In the genomic region with DNA sequence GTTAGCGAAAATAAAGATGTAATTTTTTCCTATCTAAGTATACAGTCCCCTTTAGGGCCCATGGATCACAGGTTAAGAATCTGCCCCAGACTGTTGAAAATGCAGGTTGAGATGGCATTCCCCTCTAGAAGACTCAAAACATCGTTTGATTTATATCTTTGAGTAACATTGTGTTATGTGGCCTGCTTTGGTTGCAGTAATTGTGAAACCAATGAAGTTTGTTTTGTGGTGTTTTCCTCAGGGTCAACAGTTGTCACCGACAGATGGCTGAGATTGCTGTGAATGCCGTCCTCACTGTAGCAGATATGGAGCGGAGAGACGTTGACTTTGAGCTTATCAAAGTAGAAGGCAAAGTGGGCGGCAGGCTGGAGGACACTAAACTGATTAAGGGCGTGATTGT, we compare ENCODE assay signal across 2 cellular contexts.
TF ChIP-seq lines count a peak whose summit lies in the region.

No MANE protein-coding gene starts in this region.

TF ChIP-seq in WTC11, 78 proteins besides CTCF, POLR2A, EP300 and RAD21 (continues in another document):
- TF ChIP-seq, protein P1, sequence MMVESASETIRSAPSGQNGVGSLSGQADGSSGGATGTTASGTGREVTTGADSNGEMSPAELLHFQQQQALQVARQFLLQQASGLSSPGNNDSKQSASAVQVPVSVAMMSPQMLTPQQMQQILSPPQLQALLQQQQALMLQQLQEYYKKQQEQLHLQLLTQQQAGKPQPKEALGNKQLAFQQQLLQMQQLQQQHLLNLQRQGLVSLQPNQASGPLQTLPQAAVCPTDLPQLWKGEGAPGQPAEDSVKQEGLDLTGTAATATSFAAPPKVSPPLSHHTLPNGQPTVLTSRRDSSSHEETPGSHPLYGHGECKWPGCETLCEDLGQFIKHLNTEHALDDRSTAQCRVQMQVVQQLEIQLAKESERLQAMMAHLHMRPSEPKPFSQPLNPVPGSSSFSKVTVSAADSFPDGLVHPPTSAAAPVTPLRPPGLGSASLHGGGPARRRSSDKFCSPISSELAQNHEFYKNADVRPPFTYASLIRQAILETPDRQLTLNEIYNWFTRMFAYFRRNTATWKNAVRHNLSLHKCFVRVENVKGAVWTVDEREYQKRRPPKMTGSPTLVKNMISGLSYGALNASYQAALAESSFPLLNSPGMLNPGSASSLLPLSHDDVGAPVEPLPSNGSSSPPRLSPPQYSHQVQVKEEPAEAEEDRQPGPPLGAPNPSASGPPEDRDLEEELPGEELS (CRISPR knock-in tag; IDR thresholded peaks at IDR 0.05), result no peak
- no peak for TF ChIP-seq ZNF317 (CRISPR knock-in tag; IDR thresholded peaks at IDR 0.05; ENCODE audit: borderline replicate concordance, low read depth)
- TF ChIP-seq ZNF396 (CRISPR knock-in tag; IDR thresholded peaks at IDR 0.05; ENCODE audit: borderline replicate concordance), result no peak
- TF ChIP-seq RELA (CRISPR knock-in tag; IDR thresholded peaks at IDR 0.05; ENCODE audit: borderline replicate concordance), result no peak
- TF ChIP-seq, protein P2, sequence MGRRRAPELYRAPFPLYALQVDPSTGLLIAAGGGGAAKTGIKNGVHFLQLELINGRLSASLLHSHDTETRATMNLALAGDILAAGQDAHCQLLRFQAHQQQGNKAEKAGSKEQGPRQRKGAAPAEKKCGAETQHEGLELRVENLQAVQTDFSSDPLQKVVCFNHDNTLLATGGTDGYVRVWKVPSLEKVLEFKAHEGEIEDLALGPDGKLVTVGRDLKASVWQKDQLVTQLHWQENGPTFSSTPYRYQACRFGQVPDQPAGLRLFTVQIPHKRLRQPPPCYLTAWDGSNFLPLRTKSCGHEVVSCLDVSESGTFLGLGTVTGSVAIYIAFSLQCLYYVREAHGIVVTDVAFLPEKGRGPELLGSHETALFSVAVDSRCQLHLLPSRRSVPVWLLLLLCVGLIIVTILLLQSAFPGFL (CRISPR knock-in tag; IDR thresholded peaks at IDR 0.05; ENCODE audit: borderline replicate concordance), result no peak
- no peak for TF ChIP-seq EMX1 (CRISPR knock-in tag; IDR thresholded peaks at IDR 0.05)
- TF ChIP-seq IRF1 (CRISPR knock-in tag; IDR thresholded peaks at IDR 0.05), result no peak
- TF ChIP-seq, protein P3, sequence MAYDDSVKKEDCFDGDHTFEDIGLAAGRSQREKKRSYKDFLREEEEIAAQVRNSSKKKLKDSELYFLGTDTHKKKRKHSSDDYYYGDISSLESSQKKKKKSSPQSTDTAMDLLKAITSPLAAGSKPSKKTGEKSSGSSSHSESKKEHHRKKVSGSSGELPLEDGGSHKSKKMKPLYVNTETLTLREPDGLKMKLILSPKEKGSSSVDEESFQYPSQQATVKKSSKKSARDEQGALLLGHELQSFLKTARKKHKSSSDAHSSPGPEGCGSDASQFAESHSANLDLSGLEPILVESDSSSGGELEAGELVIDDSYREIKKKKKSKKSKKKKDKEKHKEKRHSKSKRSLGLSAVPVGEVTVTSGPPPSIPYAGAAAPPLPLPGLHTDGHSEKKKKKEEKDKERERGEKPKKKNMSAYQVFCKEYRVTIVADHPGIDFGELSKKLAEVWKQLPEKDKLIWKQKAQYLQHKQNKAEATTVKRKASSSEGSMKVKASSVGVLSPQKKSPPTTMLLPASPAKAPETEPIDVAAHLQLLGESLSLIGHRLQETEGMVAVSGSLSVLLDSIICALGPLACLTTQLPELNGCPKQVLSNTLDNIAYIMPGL (CRISPR knock-in tag; IDR thresholded peaks at IDR 0.05), result no peak
- TF ChIP-seq, protein P4, sequence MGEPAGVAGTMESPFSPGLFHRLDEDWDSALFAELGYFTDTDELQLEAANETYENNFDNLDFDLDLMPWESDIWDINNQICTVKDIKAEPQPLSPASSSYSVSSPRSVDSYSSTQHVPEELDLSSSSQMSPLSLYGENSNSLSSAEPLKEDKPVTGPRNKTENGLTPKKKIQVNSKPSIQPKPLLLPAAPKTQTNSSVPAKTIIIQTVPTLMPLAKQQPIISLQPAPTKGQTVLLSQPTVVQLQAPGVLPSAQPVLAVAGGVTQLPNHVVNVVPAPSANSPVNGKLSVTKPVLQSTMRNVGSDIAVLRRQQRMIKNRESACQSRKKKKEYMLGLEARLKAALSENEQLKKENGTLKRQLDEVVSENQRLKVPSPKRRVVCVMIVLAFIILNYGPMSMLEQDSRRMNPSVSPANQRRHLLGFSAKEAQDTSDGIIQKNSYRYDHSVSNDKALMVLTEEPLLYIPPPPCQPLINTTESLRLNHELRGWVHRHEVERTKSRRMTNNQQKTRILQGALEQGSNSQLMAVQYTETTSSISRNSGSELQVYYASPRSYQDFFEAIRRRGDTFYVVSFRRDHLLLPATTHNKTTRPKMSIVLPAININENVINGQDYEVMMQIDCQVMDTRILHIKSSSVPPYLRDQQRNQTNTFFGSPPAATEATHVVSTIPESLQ (CRISPR knock-in tag; IDR thresholded peaks at IDR 0.05), result no peak
- TF ChIP-seq MXD4 (CRISPR knock-in tag; IDR thresholded peaks at IDR 0.05; ENCODE audit: borderline replicate concordance), result no peak
- no peak for TF ChIP-seq FOXP1 (CRISPR knock-in tag; IDR thresholded peaks at IDR 0.05; ENCODE audit: borderline replicate concordance)
- TF ChIP-seq ZNF423 (CRISPR knock-in tag; IDR thresholded peaks at IDR 0.05), result no peak
- no peak for TF ChIP-seq FOXJ3 (CRISPR knock-in tag; IDR thresholded peaks at IDR 0.05; ENCODE audit: borderline replicate concordance)
- TF ChIP-seq, protein P5, sequence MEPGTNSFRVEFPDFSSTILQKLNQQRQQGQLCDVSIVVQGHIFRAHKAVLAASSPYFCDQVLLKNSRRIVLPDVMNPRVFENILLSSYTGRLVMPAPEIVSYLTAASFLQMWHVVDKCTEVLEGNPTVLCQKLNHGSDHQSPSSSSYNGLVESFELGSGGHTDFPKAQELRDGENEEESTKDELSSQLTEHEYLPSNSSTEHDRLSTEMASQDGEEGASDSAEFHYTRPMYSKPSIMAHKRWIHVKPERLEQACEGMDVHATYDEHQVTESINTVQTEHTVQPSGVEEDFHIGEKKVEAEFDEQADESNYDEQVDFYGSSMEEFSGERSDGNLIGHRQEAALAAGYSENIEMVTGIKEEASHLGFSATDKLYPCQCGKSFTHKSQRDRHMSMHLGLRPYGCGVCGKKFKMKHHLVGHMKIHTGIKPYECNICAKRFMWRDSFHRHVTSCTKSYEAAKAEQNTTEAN (CRISPR knock-in tag; IDR thresholded peaks at IDR 0.05), result no peak
- no peak for TF ChIP-seq ETV6 (CRISPR knock-in tag; IDR thresholded peaks at IDR 0.05)

TF ChIP-seq in HepG2, 621 proteins besides CTCF, POLR2A, EP300 and RAD21:
- TF ChIP-seq ZNF101 (CRISPR knock-in tag; IDR thresholded peaks at IDR 0.05; ENCODE audit: borderline replicate concordance, low read depth), result no peak
- TF ChIP-seq STAT5B (CRISPR knock-in tag; IDR thresholded peaks at IDR 0.05), result no peak
- no peak for TF ChIP-seq NONO (IDR thresholded peaks at IDR 0.05)
- TF ChIP-seq NONO (CRISPR knock-in tag; conservative IDR thresholded peaks at IDR 0.05), result no peak
- no peak for TF ChIP-seq ZNF7 (CRISPR knock-in tag; IDR thresholded peaks at IDR 0.05)
- no peak for TF ChIP-seq SRSF9 (IDR thresholded peaks at IDR 0.05; ENCODE audit: borderline replicate concordance, insufficient read depth, low read depth, low read length, poor library complexity, severe bottlenecking)
- no peak for TF ChIP-seq ZNF83 (CRISPR knock-in tag; IDR thresholded peaks at IDR 0.05; ENCODE audit: borderline replicate concordance)
- TF ChIP-seq ZBTB33 (CRISPR knock-in tag; IDR thresholded peaks at IDR 0.05), result no peak
- TF ChIP-seq KAT7 (CRISPR knock-in tag; IDR thresholded peaks at IDR 0.05; ENCODE audit: borderline replicate concordance), result no peak
